ENCODE assay signal across 1 cellular context in genomic region chr3:46935168-46935858, GRCh38.
A peak's percentile ranks its signal among the peaks of the same experiment; 100 is the strongest.
TF ChIP-seq lines count a peak whose summit lies in the region.

No MANE protein-coding gene starts in this region.

TF ChIP-seq in K562, 482 proteins besides CTCF, POLR2A, EP300 and RAD21 (continued from another document):
- TF ChIP-seq ZNF668 (CRISPR knock-in tag; IDR thresholded peaks at IDR 0.05) = no peak
- peak; percentile 67 for TF ChIP-seq VEZF1 (CRISPR knock-in tag; IDR thresholded peaks at IDR 0.05)
- TF ChIP-seq PHF8 (IDR thresholded peaks at IDR 0.05; ENCODE audit: borderline replicate concordance, low read length) = no peak
- TF ChIP-seq POLR2AphosphoS5 (IDR thresholded peaks at IDR 0.05; ENCODE audit: control insufficient read depth, insufficient read depth, low read depth, low read length) = peak; percentile 61; the same call in 1 of the 2 replicates
- no peak for TF ChIP-seq SRSF3 (IDR thresholded peaks at IDR 0.05; ENCODE audit: insufficient read depth, low read length)
- no peak for TF ChIP-seq RAD51 (IDR thresholded peaks at IDR 0.05; ENCODE audit: borderline replicate concordance, low read depth)
- no peak for TF ChIP-seq POLR3A (IDR thresholded peaks at IDR 0.05; ENCODE audit: borderline replicate concordance, extremely low read depth, insufficient read depth, insufficient read length)
- no peak for TF ChIP-seq PPARD (CRISPR knock-in tag; IDR thresholded peaks at IDR 0.05)
- TF ChIP-seq SMARCA4 (IDR thresholded peaks at IDR 0.05) = peak; percentile 93
- no peak for TF ChIP-seq POLR2H (tag; IDR thresholded peaks at IDR 0.05; ENCODE audit: low read depth)
- no peak for TF ChIP-seq CBX8 (IDR thresholded peaks at IDR 0.05; ENCODE audit: borderline replicate concordance, extremely low read depth, low read depth, low read length, poor library complexity, severe bottlenecking)
- TF ChIP-seq TBP (optimal IDR thresholded peaks at IDR 0.05; ENCODE audit: low read depth, low read length) = no peak
- TF ChIP-seq ESRRB (CRISPR knock-in tag; IDR thresholded peaks at IDR 0.05; ENCODE audit: borderline replicate concordance) = no peak
- TF ChIP-seq SNIP1 (IDR thresholded peaks at IDR 0.05; ENCODE audit: low read depth) = no peak
- no peak for TF ChIP-seq PHB (CRISPR knock-in tag; IDR thresholded peaks at IDR 0.05)
- no peak for TF ChIP-seq ZNF764 (CRISPR knock-in tag; IDR thresholded peaks at IDR 0.05; ENCODE audit: low read depth)
- no peak for TF ChIP-seq ZNF644 (tag; IDR thresholded peaks at IDR 0.05; ENCODE audit: low read depth)
- no peak for TF ChIP-seq ELK3 (CRISPR knock-in tag; IDR thresholded peaks at IDR 0.05)
- no peak for TF ChIP-seq MXD1 (CRISPR knock-in tag; IDR thresholded peaks at IDR 0.05; ENCODE audit: borderline replicate concordance, poor library complexity, severe bottlenecking)
- no peak for TF ChIP-seq E2F3 (CRISPR knock-in tag; IDR thresholded peaks at IDR 0.05)
- TF ChIP-seq CLOCK (CRISPR knock-in tag; IDR thresholded peaks at IDR 0.05; ENCODE audit: borderline replicate concordance) = no peak
- peak; percentile 85 for TF ChIP-seq JUNB (CRISPR knock-in tag; conservative IDR thresholded peaks at IDR 0.05)
- TF ChIP-seq NR3C1 (CRISPR knock-in tag; IDR thresholded peaks at IDR 0.05) = no peak
- TF ChIP-seq ZNF79 (CRISPR knock-in tag; IDR thresholded peaks at IDR 0.05; ENCODE audit: low read depth) = no peak
- peak; percentile 77 for TF ChIP-seq MTA2 (IDR thresholded peaks at IDR 0.05; ENCODE audit: low read depth)
- peak; percentile 94 for TF ChIP-seq TEAD2 (tag; IDR thresholded peaks at IDR 0.05)
- peak; percentile 19; the same call in 1 of the 2 replicates for TF ChIP-seq CUX1 (CRISPR knock-in tag; IDR thresholded peaks at IDR 0.05)
- TF ChIP-seq CEBPZ (IDR thresholded peaks at IDR 0.05; ENCODE audit: borderline replicate concordance, low read depth, low read length) = no peak
- TF ChIP-seq CREB3 (tag; conservative IDR thresholded peaks at IDR 0.05; ENCODE audit: low read depth) = no peak
